ENCODE assay signal across 21 cellular contexts in the genomic region with DNA sequence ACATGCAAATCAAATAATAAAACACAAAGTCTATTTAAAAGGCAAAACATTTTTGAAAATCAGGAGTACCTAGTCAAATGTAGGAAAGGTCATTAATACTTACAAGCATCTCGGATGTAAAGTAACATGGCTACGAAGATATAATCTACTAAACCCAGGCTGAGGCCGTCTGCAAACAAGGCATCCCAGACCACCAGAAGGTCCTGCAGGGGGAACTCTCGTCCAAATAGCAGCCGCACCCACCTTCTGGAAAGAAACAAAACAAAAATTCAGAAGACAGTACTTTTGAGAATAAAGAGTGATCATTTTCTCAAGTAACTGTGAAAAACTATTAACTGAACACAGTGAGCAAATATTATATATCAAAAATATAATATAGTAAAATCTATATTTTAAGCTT.
"Had no signal": no experiment of that assay in that cellular context is flagged by ENCODE, and none has a peak within 500 bp of the region (broad histone marks: within the 10 kb centered on the region; RNA-seq: fewer than 3 reads in every experiment).

No MANE protein-coding gene starts in this region.

- H3K4me3 Mint-ChIP-seq: activated CD8-positive, alpha-beta T cell treated with anti-CD3 and anti-CD28 coated beads, Interleukin-2, amount 10 ng/mL, durations not matched to agents 7 days and 5 days; activated naive CD8-positive, alpha-beta T cell treated with anti-CD3 and anti-CD28 coated beads, Interleukin-2, amount 10 ng/mL, durations not matched to agents 7 days and 5 days; T-helper 1 cell treated with Interleukin-12 subunit alpha and Interleukin-12 subunit beta and Interleukin-4 antibody, amounts not matched to agents 30 μg/mL and 1 μg/mL, for 36 hours had no signal

- H3K4me1 ChIP-seq: Peyer's patch, SJSA1 had no signal

- DNase-seq: activated CD4-positive, alpha-beta T cell treated with anti-CD3 and anti-CD28 coated beads for 48 hours; activated CD4-positive, alpha-beta T cell treated with anti-CD3 and anti-CD28 coated beads, Interleukin-2, amount 50 U/mL, for 4 hours; activated CD4-positive, CD25-positive, alpha-beta regulatory T cell treated with anti-CD3 and anti-CD28 coated beads, Interleukin-2, amount 50 U/mL, for 72 hours; activated CD8-positive, alpha-beta memory T cell treated with anti-CD3 and anti-CD28 coated beads, Interleukin-2, amount 50 U/mL, for 48 hours; activated CD8-positive, alpha-beta T cell treated with anti-CD3 and anti-CD28 coated beads, Interleukin-2, amount 10 ng/mL, durations not matched to agents 7 days and 5 days; activated naive CD4-positive, alpha-beta T cell treated with anti-CD3 and anti-CD28 coated beads, Interleukin-2, amount 50 U/mL, for 16 hours; activated naive CD8-positive, alpha-beta T cell treated with anti-CD3 and anti-CD28 coated beads, Interleukin-2, amount 10 ng/mL, durations not matched to agents 7 days and 5 days; activated T-cell treated with anti-CD3 and anti-CD28 coated beads, Interleukin-2, amount 50 U/mL, for 1 hour; adrenal gland; anterior cingulate cortex; KG1; NCI-H1092; NCI-H1694 treated with DMSO at 0.1 percent for 48 hours; NCI-H2029 treated with DMSO at 0.1 percent for 48 hours; NCI-H345; NCI-H510A; Peyer's patch; SHP77 had no signal

- H3K27ac Mint-ChIP-seq: activated CD8-positive, alpha-beta T cell treated with anti-CD3 and anti-CD28 coated beads, Interleukin-2, amount 10 ng/mL, durations not matched to agents 7 days and 5 days; activated naive CD8-positive, alpha-beta T cell treated with anti-CD3 and anti-CD28 coated beads, Interleukin-2, amount 10 ng/mL, durations not matched to agents 7 days and 5 days; T-helper 1 cell treated with Interleukin-12 subunit alpha and Interleukin-12 subunit beta and Interleukin-4 antibody, amounts not matched to agents 30 μg/mL and 1 μg/mL, for 36 hours had no signal

- H3K27me3 Mint-ChIP-seq: activated naive CD8-positive, alpha-beta T cell treated with anti-CD3 and anti-CD28 coated beads, Interleukin-2, amount 10 ng/mL, durations not matched to agents 7 days and 5 days had no signal

- H3K27me3 ChIP-seq: adrenal gland, Peyer's patch, SJSA1 had no signal

- ATAC-seq: activated CD8-positive, alpha-beta T cell treated with anti-CD3 and anti-CD28 coated beads, Interleukin-2, amount 10 ng/mL, durations not matched to agents 7 days and 5 days; SK-N-SH treated with all-trans-retinoic acid at 6 μM for 48 hours had no signal

- H3K9me3 ChIP-seq: adrenal gland, Peyer's patch, SJSA1 had no signal

- H3K27ac ChIP-seq: adrenal gland, Peyer's patch, SJSA1 had no signal

- H3K4me3 ChIP-seq: adrenal gland, Peyer's patch, SJSA1 had no signal

- H3K36me3 Mint-ChIP-seq: activated naive CD8-positive, alpha-beta T cell treated with anti-CD3 and anti-CD28 coated beads, Interleukin-2, amount 10 ng/mL, durations not matched to agents 7 days and 5 days had no signal

- H3K36me3 ChIP-seq: adrenal gland, Peyer's patch, SJSA1 had no signal

- H3K9me3 Mint-ChIP-seq: activated naive CD8-positive, alpha-beta T cell treated with anti-CD3 and anti-CD28 coated beads, Interleukin-2, amount 10 ng/mL, durations not matched to agents 7 days and 5 days; T-helper 1 cell treated with Interleukin-12 subunit alpha and Interleukin-12 subunit beta and Interleukin-4 antibody, amounts not matched to agents 30 μg/mL and 1 μg/mL, for 36 hours had no signal
